ENCODE assay signal across 1 cellular context in genomic region chr7:50591098-50591479, GRCh38.
TF ChIP-seq lines count a peak whose summit lies in the region.

No MANE protein-coding gene starts in this region.

TF ChIP-seq in K562, 482 proteins besides CTCF, POLR2A, EP300 and RAD21 (continued from another document):
- TF ChIP-seq DEAF1 (CRISPR knock-in tag; IDR thresholded peaks at IDR 0.05) (no peak), POLR2G (IDR thresholded peaks at IDR 0.05; ENCODE audit: low read depth, low read length) (0 out of 2 replicates have a peak, but pooled peaks have one; percentile 6)
